ENCODE assay signal across 20 cellular contexts in the genomic region with DNA sequence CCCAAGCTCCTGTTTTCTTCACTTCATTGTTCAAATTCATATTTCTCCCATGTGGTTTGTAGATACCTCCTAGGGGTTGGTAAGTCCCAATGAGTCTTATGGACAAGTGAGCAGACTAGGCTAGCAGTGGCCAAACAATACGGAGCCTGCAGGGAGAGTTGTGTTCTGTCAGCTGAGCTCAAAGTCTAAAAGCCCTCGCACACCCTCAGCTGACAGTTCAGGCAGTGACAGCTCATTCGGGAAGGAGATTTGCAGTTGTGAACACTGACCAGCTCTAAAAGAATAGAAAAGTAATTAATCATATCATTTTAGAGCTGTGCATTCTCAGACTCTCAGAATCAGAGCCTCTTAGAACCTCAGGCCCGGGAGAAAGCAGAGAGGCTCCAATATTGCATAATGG.
DNase-seq lines count a peak whose midpoint lies in the region; ATAC-seq and TF ChIP-seq lines count a peak whose summit lies in the region.
"Had no signal": no experiment of that assay in that cellular context is flagged by ENCODE, and none has a peak within 500 bp of the region (broad histone marks: within the 10 kb centered on the region; RNA-seq: fewer than 3 reads in every experiment).

No MANE protein-coding gene starts in this region.

- peaks cover 9 to 42% of the 10 kb centered on the region in 2 donors for H3K4me1 ChIP-seq in ascending aorta
- peaks cover 22% of the 10 kb centered on the region for H3K4me1 ChIP-seq in upper lobe of right lung

- H3K4me3 ChIP-seq in ascending aorta (no peak overlapping the region), upper lobe of right lung (no peak overlapping the region)
- H3K4me3 ChIP-seq: GM23338, heart right ventricle, SJSA1 had no signal

- no peaks in the 10 kb centered on the region for H3K27me3 ChIP-seq in ascending aorta
- no peaks in the 10 kb centered on the region for H3K27me3 ChIP-seq in upper lobe of right lung
- H3K27me3 ChIP-seq: heart right ventricle, SJSA1 had no signal

- TF ChIP-seq CTCF in ascending aorta (IDR thresholded peaks at IDR 0.05) (no peak), upper lobe of right lung (IDR thresholded peaks at IDR 0.05) (no peak)

- ATAC-seq in upper lobe of right lung (no peak), GM21786 (IDR thresholded peaks at IDR 0.05; ENCODE audit: unreplicated experiment) (no peak)
- ATAC-seq: GM23338; stimulated activated effector memory CD8-positive, alpha-beta T cell treated with anti-CD3 and anti-CD28 coated beads, Interleukin-12 subunit alpha, Interleukin-12 subunit beta, amount 100 ng/mL, for 72 hours; T-helper 17 cell had no signal

- DNase-seq in ascending aorta (ENCODE audit: low spot score in 2 of 2) (no peak), glomerular visceral epithelial cell (ENCODE audit: extremely low spot score) (peak; percentile 39), myocyte (ENCODE audit: low read depth) (peak; percentile 74), upper lobe of right lung (no peak), NOMO-1 treated with dmso at 0.1 percent for 144 hours (lab: John Stamatoyannopoulos, UW; ENCODE audit: unreplicated experiment) (no peak), NCI-H2029 (lab: John Stamatoyannopoulos, UW) (no peak)
- DNase-seq: activated CD4-positive, alpha-beta T cell treated with anti-CD3 and anti-CD28 coated beads, Interleukin-2, amount 50 U/mL, for 4 hours; activated T-cell treated with anti-CD3 and anti-CD28 coated beads for 4 hours; amniotic stem cell; central memory CD4-positive, alpha-beta T cell; heart right ventricle; immature natural killer cell; KG1; NCI-H1092 treated with DMSO at 0.1 percent for 48 hours; NCI-H524 treated with DMSO at 0.1 percent for 48 hours; T-helper 17 cell had no signal

- intact Hi-C loops in ascending aorta (cut with DNase I), result loop anchor here (5.0 to 10.0 kb wide), 4 partner anchors 65 to 1065 kb away; a partner anchor contains a TSS
- intact Hi-C loops in upper lobe of right lung (cut with DNase I), result no loop called here

- H3K27ac ChIP-seq in ascending aorta (peak overlapping the region; percentile 70 to 77), upper lobe of right lung (peak overlapping the region; percentile 19)

- H3K9me3 ChIP-seq in ascending aorta (no peaks in the 10 kb centered on the region), upper lobe of right lung (no peaks in the 10 kb centered on the region)
- H3K9me3 ChIP-seq: heart right ventricle, SJSA1 had no signal

- H3K36me3 ChIP-seq in ascending aorta (no peaks in the 10 kb centered on the region), upper lobe of right lung (no peaks in the 10 kb centered on the region)
- H3K36me3 ChIP-seq: heart right ventricle, SJSA1 had no signal

Comparison
In these comparisons a context has a peak if more than half of its experiments do, and no peak if none do; other contexts are left out.
1. DNase-seq: peak in glomerular visceral epithelial cell (single experiment) and myocyte (single experiment); none in ascending aorta (0 of 2), upper lobe of right lung (single experiment), NOMO-1 treated with dmso at 0.1 percent for 144 hours (single experiment) and NCI-H2029 (single experiment).